ENCODE assay signal across 8 cellular contexts in the genomic region with DNA sequence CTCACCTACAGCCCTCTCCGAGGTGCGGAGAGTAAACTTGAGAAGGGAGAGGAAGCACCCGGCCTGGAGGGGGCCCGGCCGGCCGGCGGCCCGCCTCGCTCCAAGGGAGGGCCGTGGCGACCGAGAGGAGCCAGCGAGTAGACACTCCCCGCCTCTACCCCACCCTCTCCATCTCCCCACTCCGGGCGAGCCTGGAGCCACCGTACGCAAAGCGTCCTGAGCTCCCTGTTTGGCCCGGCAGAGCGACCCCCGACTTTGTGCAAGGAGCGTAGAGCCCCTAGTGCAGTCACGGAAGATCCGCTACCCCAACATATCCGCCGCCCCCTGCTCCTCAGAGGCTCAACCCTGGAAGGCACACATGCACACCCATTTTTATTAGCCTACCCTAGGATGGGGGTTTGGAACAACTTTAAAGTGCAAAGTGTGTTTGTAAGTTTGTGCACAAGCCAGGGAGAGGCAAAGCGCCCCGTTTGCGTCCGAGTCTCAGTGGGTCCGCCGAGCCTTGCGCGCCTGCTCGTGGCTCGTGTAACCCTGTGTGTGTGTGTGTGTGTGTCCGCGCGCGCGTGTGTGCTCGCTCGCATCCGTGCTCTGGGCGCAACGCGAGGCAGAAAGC.
DNase-seq lines count a peak whose midpoint lies in the region; ATAC-seq and TF ChIP-seq lines count a peak whose summit lies in the region.

No MANE protein-coding gene starts in this region.

- no peaks in the 10 kb centered on the region for H3K9me3 Mint-ChIP-seq in nephron progenitor cell

- H4K20me1 ChIP-seq in DOHH2 (ENCODE audit: control insufficient read depth, insufficient read depth, low read depth, low read length), result peaks cover 10% of the 10 kb centered on the region; the same call in 1 of the 2 replicates

- no peaks in the 10 kb centered on the region for H3K9me3 ChIP-seq in DOHH2 (ENCODE audit: control insufficient read depth, insufficient read depth, low read length)

- peak overlapping the region; percentile 75 for H3K4me2 ChIP-seq in DOHH2 (ENCODE audit: low read length)

- no peaks in the 10 kb centered on the region for H3K79me2 ChIP-seq in DOHH2 (ENCODE audit: control insufficient read depth, low read length)

- peak overlapping the region; percentile 73 for H3K4me3 ChIP-seq in DOHH2 (ENCODE audit: low read length)

- TF ChIP-seq CTCF in DOHH2 (IDR thresholded peaks at IDR 0.05; ENCODE audit: low read depth, low read length, poor library complexity, severe bottlenecking), result no peak
- no peak for TF ChIP-seq CTCF in nephron progenitor cell (IDR thresholded peaks at IDR 0.05)

- peak overlapping the region; percentile 96 for H3K27ac Mint-ChIP-seq in nephron progenitor cell

- peaks cover 6% of the 10 kb centered on the region for H3K36me3 Mint-ChIP-seq in nephron progenitor cell (ENCODE audit: low read depth)

- H3K27ac ChIP-seq in DOHH2 (ENCODE audit: low read depth, low read length), result peak overlapping the region; percentile 65

- peaks cover 37% of the 10 kb centered on the region for H3K27me3 ChIP-seq in DOHH2 (ENCODE audit: control insufficient read depth, low read length)

- H3K9me2 ChIP-seq in DOHH2 (replicated peaks; ENCODE audit: control insufficient read depth, low read length), result no peaks in the 10 kb centered on the region

- no peaks in the 10 kb centered on the region for H3K36me3 ChIP-seq in DOHH2 (ENCODE audit: control insufficient read depth, low read length)

- peak; percentile 62 to 76 for DNase-seq in Kasumi-1 (lab: John Stamatoyannopoulos, UW)
- DNase-seq in activated CD8-positive, alpha-beta memory T cell treated with anti-CD3 and anti-CD28 coated beads, Interleukin-2, amount 50 U/mL, for 4 hours, result peak; percentile 30
- DNase-seq in fibroblast of gingiva (ENCODE audit: low read depth), result peak; percentile 58
- DNase-seq in nephron progenitor cell, result no peak
- no peak for DNase-seq in NCI-H345 (lab: John Stamatoyannopoulos, UW)
- DNase-seq in NCI-H2107 treated with DMSO at 0.1 percent for 48 hours (lab: John Stamatoyannopoulos, UW; ENCODE audit: unreplicated experiment), result no peak

- peak overlapping the region; percentile 95 for H3K4me3 Mint-ChIP-seq in nephron progenitor cell

- ATAC-seq in GM21717 (IDR thresholded peaks at IDR 0.05; ENCODE audit: unreplicated experiment), result peak; percentile 35

- peaks cover 48% of the 10 kb centered on the region for H3K4me1 Mint-ChIP-seq in nephron progenitor cell

- peaks cover 2% of the 10 kb centered on the region for H3K27me3 Mint-ChIP-seq in nephron progenitor cell (ENCODE audit: low read depth, poor library complexity)

- peaks cover 3% of the 10 kb centered on the region; the same call in 1 of the 2 replicates for H3F3A ChIP-seq in DOHH2 (ENCODE audit: control insufficient read depth, insufficient read depth)

- H3K4me1 ChIP-seq in DOHH2 (ENCODE audit: control insufficient read depth, low read length), result peaks cover 36% of the 10 kb centered on the region

Comparison
In these comparisons a context has a peak if more than half of its experiments do, and no peak if none do; other contexts are left out.
1. DNase-seq: peak in Kasumi-1 (2 of 2), activated CD8-positive, alpha-beta memory T cell treated with anti-CD3 and anti-CD28 coated beads, Interleukin-2, amount 50 U/mL, for 4 hours (single experiment) and fibroblast of gingiva (single experiment); none in nephron progenitor cell (single experiment), NCI-H345 (single experiment) and NCI-H2107 treated with DMSO at 0.1 percent for 48 hours (single experiment).